35 cellular contexts compared by ENCODE assay signal in the genomic region with DNA sequence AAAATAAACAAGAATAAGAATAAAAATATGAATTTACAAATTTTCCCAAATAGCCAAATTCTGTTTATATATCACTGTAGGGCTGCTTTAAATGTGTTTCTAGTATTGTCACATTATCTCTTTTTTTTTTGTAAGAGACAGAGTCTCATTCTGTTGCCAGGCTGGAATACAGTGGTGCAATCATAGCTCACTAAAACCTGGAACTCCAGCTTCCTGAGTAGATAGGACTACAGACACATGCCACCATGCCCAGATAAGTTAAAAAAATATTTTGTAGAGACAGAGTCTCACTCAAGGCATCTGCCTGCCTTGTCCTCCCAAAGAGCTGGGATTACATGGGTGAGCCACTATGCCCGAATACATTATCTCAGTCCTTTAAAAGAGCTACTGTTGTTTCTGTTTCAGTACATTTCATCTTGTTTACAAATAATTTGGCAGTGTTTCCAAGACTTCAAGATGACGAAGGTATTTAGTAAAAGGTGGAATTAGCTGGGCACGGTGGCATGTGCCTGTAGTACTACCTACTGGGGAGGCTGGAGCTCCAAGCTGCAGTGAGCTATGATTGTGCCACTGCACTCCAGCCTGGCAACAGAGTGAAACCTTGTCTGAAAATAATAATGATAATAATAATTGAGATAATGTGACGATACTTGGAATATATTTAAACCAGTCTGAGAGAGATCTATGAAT. TPM values are rescaled to one million over a fixed set of nuclear protein-coding genes. Genes with fewer than 3 reads are reported as not detected.
"Had no signal": no experiment of that assay in that cellular context is flagged by ENCODE, and none has a peak within 500 bp of the region (broad histone marks: within the 10 kb centered on the region; RNA-seq: fewer than 3 reads in every experiment).

No MANE protein-coding gene starts in this region.

- H3K27ac ChIP-seq: breast epithelium, colonic mucosa, gastrocnemius medialis, hepatocyte, neutrophil, psoas muscle, stomach, testis, uterus, WERI-Rb-1 had no signal

- ATAC-seq: activated CD4-positive, CD25-positive, alpha-beta regulatory T cell treated with anti-CD3 and anti-CD28 coated beads, Interleukin-2, amount 50 U/mL, for 24 hours; activated naive CD8-positive, alpha-beta T cell treated with anti-CD3 and anti-CD28 coated beads, Interleukin-2, amount 50 U/mL, for 24 hours; activated T-cell treated with anti-CD3 and anti-CD28 coated beads, Interleukin-2, amount 50 U/mL, for 4 hours; activated T-helper 17 cell treated with anti-CD3 and anti-CD28 coated beads, Interleukin-2, amount 50 U/mL, for 72 hours; effector memory CD8-positive, alpha-beta T cell; gastrocnemius medialis; left cardiac atrium; psoas muscle; stimulated activated naive B cell treated with anti-CD40 and anti-IgM and Interleukin-4, amounts not matched to agents 10 μg/mL and 1 μg/mL and 100 μg/mL, for 72 hours had no signal

- H3K4me3 ChIP-seq: breast epithelium, colonic mucosa, gastrocnemius medialis, hepatocyte, psoas muscle, stomach, testis, uterus had no signal

- FAIRE-seq: TTC549 had no signal

- DNase-seq: activated CD4-positive, alpha-beta memory T cell treated with anti-CD3 and anti-CD28 coated beads for 36 hours; activated CD4-positive, alpha-beta T cell treated with anti-CD3 and anti-CD28 coated beads for 48 hours; activated gamma-delta T cell treated with Interleukin-2 at 50 U/mL for 16 hours; activated naive CD4-positive, alpha-beta T cell treated with anti-CD3 and anti-CD28 coated beads, Interleukin-2, amount 50 U/mL, for 16 hours; activated naive CD8-positive, alpha-beta T cell treated with anti-CD3 and anti-CD28 coated beads, Interleukin-2, amount 50 U/mL, for 24 hours; activated T-cell treated with anti-CD3 and anti-CD28 coated beads, Interleukin-2, amount 50 U/mL, for 4 hours; amygdala; colonic mucosa; effector memory CD8-positive, alpha-beta T cell; erythroblast; gastrocnemius medialis; glutamatergic neuron; islet precursor cell; left cardiac atrium; naive B cell; nephron progenitor cell; psoas muscle; stimulated activated CD4-positive, alpha-beta T cell treated with anti-CD3 and anti-CD28 coated beads, Interleukin-15, amount 100 ng/mL, for 24 hours; stimulated activated CD4-positive, alpha-beta T cell treated with anti-CD3 and anti-CD28 coated beads, Interleukin-2, amount 100 ng/mL, for 24 hours; stimulated activated naive B cell treated with anti-CD40 and anti-IgM and Interleukin-4, amounts not matched to agents 10 μg/mL and 1 μg/mL and 100 μg/mL, for 72 hours; stomach; SW 1271; T-helper 9 cell; testis; trophoblast cell; uterus; WERI-Rb-1 had no signal

RNA-seq across cellular contexts. Expression of a gene that starts 6.0 kb away (rescaled TPM):
- total RNA-seq: activated CD4-positive, alpha-beta memory T cell treated with anti-CD3 and anti-CD28 coated beads for 36 hours; activated T-cell treated with anti-CD3 and anti-CD28 coated beads, Interleukin-2, amount 50 U/mL, for 4 hours; activated T-helper 17 cell treated with anti-CD3 and anti-CD28 coated beads, Interleukin-2, amount 50 U/mL, for 72 hours; gastrocnemius medialis; hepatocyte; mesothelial cell of epicardium; osteocyte had no signal
